ENCODE assay signal across 8 cellular contexts in the genomic region with DNA sequence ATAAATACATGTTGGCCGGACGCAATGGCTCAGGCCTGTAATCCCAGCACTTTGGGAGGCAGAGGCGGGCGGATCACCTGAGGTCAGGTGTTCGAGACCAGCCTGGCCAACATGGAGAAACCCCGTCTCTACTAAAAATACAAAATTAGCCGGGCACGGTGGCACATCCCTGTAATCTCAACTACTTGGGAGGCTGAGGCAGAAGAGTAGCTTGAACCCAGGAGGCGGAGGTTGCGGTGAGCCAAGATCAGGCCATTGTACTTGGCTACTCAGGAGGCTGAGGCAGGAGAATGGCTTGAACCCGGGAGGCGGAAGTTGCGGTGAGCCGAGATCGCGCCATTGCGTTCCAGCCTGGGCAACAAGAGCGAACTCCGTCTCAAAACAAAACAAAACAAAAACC. TPM values are rescaled to one million over a fixed set of nuclear protein-coding genes. Genes with fewer than 3 reads are reported as not detected.
DNase-seq lines count a peak whose midpoint lies in the region; ATAC-seq, FAIRE-seq and TF ChIP-seq lines count a peak whose summit lies in the region.
"Not testable (repeated sequence)": the region's sequence is repeated elsewhere in the genome, so short reads cannot be mapped to it uniquely, and the experiment has no call there.

No MANE protein-coding gene starts in this region.

- not testable (repeated sequence) for H2BK12ac ChIP-seq in neuronal stem cell (ENCODE audit: low read length)

- H3K36me3 ChIP-seq in Loucy (ENCODE audit: insufficient read depth, low read length) (peaks cover 17% of the 10 kb centered on the region; the same call in 1 of the 2 replicates), keratinocyte (ENCODE audit: control insufficient read depth in 2 of 2, extremely low read depth in 1 of 2, insufficient read depth in 2 of 2, low read length in 2 of 2) (peaks cover 8 to 15% of the 10 kb centered on the region in 2 experiments), neuronal stem cell (replicated peaks in 1 of 2; ENCODE audit: control insufficient read depth in 2 of 2, insufficient read depth in 2 of 2, low read length in 2 of 2) (peaks cover 13 to 51% of the 10 kb centered on the region in 2 donors)

- H3K79me1 ChIP-seq in neuronal stem cell (ENCODE audit: low read depth, low read length) = not testable (repeated sequence)

- FAIRE-seq in GM12891 (lab: Jason Lieb, UNC) = peak; percentile 9
- FAIRE-seq in keratinocyte (lab: Jason Lieb, UNC) = not testable (repeated sequence)

- peaks cover 33% of the 10 kb centered on the region for H4K20me1 ChIP-seq in Loucy (ENCODE audit: insufficient read depth, low read length, poor library complexity, severe bottlenecking)
- not testable (repeated sequence) for H4K20me1 ChIP-seq in keratinocyte (ENCODE audit: control insufficient read depth, extremely low read depth, insufficient read depth, low read length)

- not testable (repeated sequence) for H3K9me1 ChIP-seq in keratinocyte (ENCODE audit: control insufficient read depth, extremely low read depth, insufficient read depth, low read length)

- TF ChIP-seq CTCF in Loucy (conservative IDR thresholded peaks at IDR 0.05; ENCODE audit: low read length); VCaP (conservative IDR thresholded peaks at IDR 0.05); keratinocyte (optimal IDR thresholded peaks at IDR 0.05 in 1 of 3, IDR thresholded peaks at IDR 0.05 in 1 of 3, conservative IDR thresholded peaks at IDR 0.05 in 1 of 3; ENCODE audit: extremely low read depth in 1 of 3, insufficient read depth in 2 of 3, low read length in 3 of 3); type B pancreatic cell (conservative IDR thresholded peaks at IDR 0.05): not testable (repeated sequence)

- H3K18ac ChIP-seq in neuronal stem cell (ENCODE audit: low read length) = not testable (repeated sequence)

- H3K4me2 ChIP-seq in Loucy (ENCODE audit: low read depth, low read length, poor library complexity, severe bottlenecking) (peak overlapping the region; percentile 90), keratinocyte (ENCODE audit: control insufficient read depth, extremely low read depth, insufficient read depth, low read depth, low read length) (peak overlapping the region; percentile 91), neuronal stem cell (ENCODE audit: insufficient read depth, low read length, poor library complexity, severe bottlenecking) (peak overlapping the region; percentile 21)

- no CpG with 5 or more reads among the region's 19 CpGs for WGBS in neuronal stem cell (ENCODE audit: extremely low coverage in 2 of 2, insufficient read length in 2 of 2, insufficient replicate concordance in 1 of 2), 2 donors

- H2AK5ac ChIP-seq in neuronal stem cell (ENCODE audit: low read depth, low read length) = not testable (repeated sequence)

- H3K27ac ChIP-seq in VCaP = peak overlapping the region; percentile 89
- H3K27ac ChIP-seq in keratinocyte (ENCODE audit: control insufficient read depth, insufficient read depth, low read length); neuronal stem cell (replicated peaks; ENCODE audit: low read length): not testable (repeated sequence)

- H3K9me3 Mint-ChIP-seq in activated naive CD4-positive, alpha-beta T cell treated with anti-CD3 and anti-CD28 coated beads, Interleukin-2, amount 50 U/mL, for 24 hours; effector memory CD8-positive, alpha-beta T cell; type B pancreatic cell: not testable (repeated sequence)

- H3K27me3 Mint-ChIP-seq in activated naive CD4-positive, alpha-beta T cell treated with anti-CD3 and anti-CD28 coated beads, Interleukin-2, amount 50 U/mL, for 24 hours; effector memory CD8-positive, alpha-beta T cell; type B pancreatic cell: not testable (repeated sequence)

- not testable (repeated sequence) for H3F3A ChIP-seq in Loucy (ENCODE audit: low read depth)

- not testable (repeated sequence) for H3K23ac ChIP-seq in neuronal stem cell (ENCODE audit: low read depth, low read length, poor library complexity)

- H3K9me3 ChIP-seq in Loucy (ENCODE audit: insufficient read depth, low read depth, low read length); keratinocyte (ENCODE audit: control insufficient read depth, low read depth, low read length); neuronal stem cell (replicated peaks in 1 of 2; ENCODE audit: control insufficient read depth in 2 of 2, insufficient read depth in 1 of 2, low read depth in 1 of 2, low read length in 2 of 2): not testable (repeated sequence)

- peak overlapping the region; percentile 95 for H3K9ac ChIP-seq in Loucy (ENCODE audit: low read depth, low read length, poor library complexity, severe bottlenecking)
- not testable (repeated sequence) for H3K9ac ChIP-seq in keratinocyte (ENCODE audit: control insufficient read depth, extremely low read depth, insufficient read depth, low read length)
- peak overlapping the region; percentile 5 for H3K9ac ChIP-seq in neuronal stem cell (ENCODE audit: low read depth, low read length, poor library complexity)

- H4K8ac ChIP-seq in neuronal stem cell (ENCODE audit: low read depth, low read length) = not testable (repeated sequence)

- H3K27ac Mint-ChIP-seq in activated naive CD4-positive, alpha-beta T cell treated with anti-CD3 and anti-CD28 coated beads, Interleukin-2, amount 50 U/mL, for 24 hours; type B pancreatic cell: not testable (repeated sequence)
- H3K27ac Mint-ChIP-seq in effector memory CD8-positive, alpha-beta T cell = peak overlapping the region; percentile 82 to 89

- H2AFZ ChIP-seq in Loucy (ENCODE audit: low read length); keratinocyte (ENCODE audit: control insufficient read depth, low read length); neuronal stem cell (ENCODE audit: low read length): not testable (repeated sequence)

- dilution Hi-C loops in keratinocyte (cut with MboI; ENCODE audit: extremely low pct_ligation_motif_present, low sequenced_read_pairs) = not testable (repeated sequence)

- not testable (repeated sequence) for H2BK15ac ChIP-seq in neuronal stem cell (ENCODE audit: low read length)

- H3K4ac ChIP-seq in neuronal stem cell (ENCODE audit: low read length) = not testable (repeated sequence)

- ATAC-seq in effector memory CD8-positive, alpha-beta T cell (replicated peaks) = not testable (repeated sequence)

- H3K4me1 Mint-ChIP-seq in activated naive CD4-positive, alpha-beta T cell treated with anti-CD3 and anti-CD28 coated beads, Interleukin-2, amount 50 U/mL, for 24 hours = peaks cover 41% of the 10 kb centered on the region
- peaks cover 19 to 36% of the 10 kb centered on the region in 2 donors for H3K4me1 Mint-ChIP-seq in effector memory CD8-positive, alpha-beta T cell (ENCODE audit: low read depth in 2 of 2)
- H3K4me1 Mint-ChIP-seq in type B pancreatic cell (ENCODE audit: unreplicated experiment) = peaks cover 15% of the 10 kb centered on the region

- H4K91ac ChIP-seq in neuronal stem cell (ENCODE audit: low read depth, low read length, poor library complexity) = not testable (repeated sequence)

- H3K79me2 ChIP-seq in Loucy (ENCODE audit: insufficient read depth, low read length) (peaks cover 61% of the 10 kb centered on the region), keratinocyte (ENCODE audit: control insufficient read depth, insufficient read depth, low read length) (peaks cover 57% of the 10 kb centered on the region)

- TF ChIP-seq POLR2A in GM12891 (IDR thresholded peaks at IDR 0.05; ENCODE audit: low read depth, low read length) = not testable (repeated sequence)

- peak overlapping the region; percentile 95 for H3K4me3 Mint-ChIP-seq in activated naive CD4-positive, alpha-beta T cell treated with anti-CD3 and anti-CD28 coated beads, Interleukin-2, amount 50 U/mL, for 24 hours
- H3K4me3 Mint-ChIP-seq in effector memory CD8-positive, alpha-beta T cell = peak overlapping the region; percentile 91 to 95
- peak overlapping the region; percentile 96 for H3K4me3 Mint-ChIP-seq in type B pancreatic cell

- not testable (repeated sequence) for H3K9me2 ChIP-seq in Loucy (replicated peaks; ENCODE audit: low read depth, low read length)

- H3K4me3 ChIP-seq in Loucy (ENCODE audit: low read length, poor library complexity, severe bottlenecking) = peak overlapping the region; percentile 98
- H3K4me3 ChIP-seq in keratinocyte (ENCODE audit: control insufficient read depth in 2 of 3, extremely low read depth in 1 of 3, insufficient read depth in 2 of 3, low read depth in 1 of 3, low read length in 3 of 3) = not testable (repeated sequence)
- H3K4me3 ChIP-seq in neuronal stem cell (ENCODE audit: low read length in 2 of 2) = peak overlapping the region in 1 of 2 donors; percentile 80

- not testable (repeated sequence) for H3K27me3 ChIP-seq in Loucy (ENCODE audit: insufficient read depth, low read length, poor library complexity, severe bottlenecking); keratinocyte (ENCODE audit: control insufficient read depth, extremely low read depth, insufficient read depth, low read length); neuronal stem cell (ENCODE audit: control insufficient read depth in 3 of 3, insufficient read depth in 3 of 3, low read depth in 1 of 3, low read length in 3 of 3)

- H2BK120ac ChIP-seq in neuronal stem cell (ENCODE audit: low read depth, low read length) = not testable (repeated sequence)

- DNase-seq in GM12891 (ENCODE audit: insufficient read length, low spot score); effector memory CD8-positive, alpha-beta T cell; keratinocyte (ENCODE audit: low read depth, low spot score); neuronal stem cell (ENCODE audit: low spot score); type B pancreatic cell (ENCODE audit: extremely low spot score, unreplicated experiment): not testable (repeated sequence)

- not testable (repeated sequence) for H3K36me3 Mint-ChIP-seq in activated naive CD4-positive, alpha-beta T cell treated with anti-CD3 and anti-CD28 coated beads, Interleukin-2, amount 50 U/mL, for 24 hours
- peaks cover 49% of the 10 kb centered on the region for H3K36me3 Mint-ChIP-seq in effector memory CD8-positive, alpha-beta T cell (ENCODE audit: insufficient read depth)
- peaks cover 13% of the 10 kb centered on the region for H3K36me3 Mint-ChIP-seq in type B pancreatic cell

- H2BK5ac ChIP-seq in neuronal stem cell (ENCODE audit: low read length) = not testable (repeated sequence)

- peaks cover 40% of the 10 kb centered on the region for H3K4me1 ChIP-seq in Loucy (ENCODE audit: insufficient read depth, low read length, poor library complexity, severe bottlenecking)
- H3K4me1 ChIP-seq in keratinocyte (ENCODE audit: control insufficient read depth, extremely low read depth, insufficient read depth, low read length); neuronal stem cell (ENCODE audit: control insufficient read depth in 2 of 2, insufficient read depth in 1 of 2, low read depth in 1 of 2, low read length in 2 of 2): not testable (repeated sequence)

- not testable (repeated sequence) for H3K14ac ChIP-seq in neuronal stem cell (ENCODE audit: low read length)

RNA-seq across cellular contexts. Expression of a gene that starts 1.5 kb away (rescaled TPM):
- 14.4 TPM for polyA plus RNA-seq in GM12891 (2012; ENCODE audit: low read depth, missing spikeins)
- polyA plus RNA-seq in keratinocyte = 13.9 to 22.1 TPM (median 16.8 TPM) in 3 replicates
- polyA plus RNA-seq in keratinocyte (2011; ENCODE audit: low read depth) = 35.7 TPM
- polyA plus RNA-seq in keratinocyte (2011; cell fraction: cytosol; rRNA removed) = 7.0 and 8.2 TPM in 2 replicates
- polyA plus RNA-seq in keratinocyte (2011; cell fraction: nucleus; rRNA removed) = 31.3 and 39.0 TPM in 2 replicates
- 18.0 and 25.3 TPM in 2 replicates for polyA plus RNA-seq in keratinocyte (2012; ENCODE audit: low replicate concordance)
- polyA minus RNA-seq in keratinocyte = 4.7 to 21.6 TPM (median 6.7 TPM) in 3 replicates
- polyA minus RNA-seq in keratinocyte (2011; cell fraction: cytosol; rRNA and poly(A)+ RNA removed) = 3.6 TPM
- polyA minus RNA-seq in keratinocyte (2011; cell fraction: nucleus; rRNA and poly(A)+ RNA removed) = 10.8 and 16.8 TPM in 2 replicates
- polyA plus RNA-seq in neuronal stem cell (2013, experiment 1 of 2) = 32.2 TPM
- 31.9 TPM for polyA plus RNA-seq in neuronal stem cell (2013, experiment 2 of 2)
- total RNA-seq in type B pancreatic cell (ENCODE audit: low replicate concordance) = 54.9 and 58.2 TPM in 2 replicates

RNA-seq across cellular contexts. Expression of a gene that starts 43.6 kb away (rescaled TPM):
- polyA plus RNA-seq in GM12891 (2012; ENCODE audit: low read depth, missing spikeins) = 15.8 TPM
- 45.7 to 66.6 TPM (median 50.8 TPM) in 3 replicates for polyA plus RNA-seq in keratinocyte
- 7.7 TPM for polyA plus RNA-seq in keratinocyte (2011; ENCODE audit: low read depth)
- polyA plus RNA-seq in keratinocyte (2011; cell fraction: cytosol; rRNA removed) = 32.5 and 49.0 TPM in 2 replicates
- polyA plus RNA-seq in keratinocyte (2011; cell fraction: nucleus; rRNA removed) = 16.4 and 23.9 TPM in 2 replicates
- polyA plus RNA-seq in keratinocyte (2012; ENCODE audit: low replicate concordance) = 21.0 and 53.0 TPM in 2 replicates
- polyA minus RNA-seq in keratinocyte = 1.4 to 11.1 TPM (median 4.8 TPM) in 3 replicates
- 9.8 TPM for polyA minus RNA-seq in keratinocyte (2011; cell fraction: cytosol; rRNA and poly(A)+ RNA removed)
- polyA minus RNA-seq in keratinocyte (2011; cell fraction: nucleus; rRNA and poly(A)+ RNA removed) = 2.6 TPM in 2 replicates
- 59.7 TPM for polyA plus RNA-seq in neuronal stem cell (2013, experiment 1 of 2)
- 59.3 TPM for polyA plus RNA-seq in neuronal stem cell (2013, experiment 2 of 2)
- 21.0 and 28.8 TPM in 2 replicates for total RNA-seq in type B pancreatic cell (ENCODE audit: low replicate concordance)

RNA-seq across cellular contexts. Expression of a gene that starts 48.3 kb away (rescaled TPM):
- 0.64 TPM for polyA plus RNA-seq in GM12891 (2012; ENCODE audit: low read depth, missing spikeins)
- 1.8 to 2.6 TPM (median 2.5 TPM) in 3 replicates for polyA plus RNA-seq in keratinocyte
- 1.6 TPM for polyA plus RNA-seq in keratinocyte (2011; ENCODE audit: low read depth)
- polyA plus RNA-seq in keratinocyte (2011; cell fraction: cytosol; rRNA removed) = 0.91 and 1.3 TPM in 2 replicates
- 3.9 and 4.4 TPM in 2 replicates for polyA plus RNA-seq in keratinocyte (2011; cell fraction: nucleus; rRNA removed)
- polyA plus RNA-seq in keratinocyte (2012; ENCODE audit: low replicate concordance) = 1.6 and 2.4 TPM in 2 replicates
- polyA minus RNA-seq in keratinocyte = 2.0 to 2.6 TPM (median 2.6 TPM) in 3 replicates
- polyA minus RNA-seq in keratinocyte (2011; cell fraction: cytosol; rRNA and poly(A)+ RNA removed) = 0.96 TPM
- 1.6 and 1.9 TPM in 2 replicates for polyA minus RNA-seq in keratinocyte (2011; cell fraction: nucleus; rRNA and poly(A)+ RNA removed)
- polyA plus RNA-seq in neuronal stem cell (2013, experiment 1 of 2) = 4.8 TPM
- 5.0 TPM for polyA plus RNA-seq in neuronal stem cell (2013, experiment 2 of 2)
- 0.83 and 2.7 TPM in 2 replicates for total RNA-seq in type B pancreatic cell (ENCODE audit: low replicate concordance)

Comparison
In these comparisons a context has a peak if more than half of its experiments do, and no peak if none do; other contexts are left out.
1. H3K4me2 ChIP-seq: peak in every context shown above with its lines; median percentile 91 in keratinocyte; 90 in Loucy; 21 in neuronal stem cell.